Comparison of ENCODE assay signal across 8 cellular contexts in the genomic region with DNA sequence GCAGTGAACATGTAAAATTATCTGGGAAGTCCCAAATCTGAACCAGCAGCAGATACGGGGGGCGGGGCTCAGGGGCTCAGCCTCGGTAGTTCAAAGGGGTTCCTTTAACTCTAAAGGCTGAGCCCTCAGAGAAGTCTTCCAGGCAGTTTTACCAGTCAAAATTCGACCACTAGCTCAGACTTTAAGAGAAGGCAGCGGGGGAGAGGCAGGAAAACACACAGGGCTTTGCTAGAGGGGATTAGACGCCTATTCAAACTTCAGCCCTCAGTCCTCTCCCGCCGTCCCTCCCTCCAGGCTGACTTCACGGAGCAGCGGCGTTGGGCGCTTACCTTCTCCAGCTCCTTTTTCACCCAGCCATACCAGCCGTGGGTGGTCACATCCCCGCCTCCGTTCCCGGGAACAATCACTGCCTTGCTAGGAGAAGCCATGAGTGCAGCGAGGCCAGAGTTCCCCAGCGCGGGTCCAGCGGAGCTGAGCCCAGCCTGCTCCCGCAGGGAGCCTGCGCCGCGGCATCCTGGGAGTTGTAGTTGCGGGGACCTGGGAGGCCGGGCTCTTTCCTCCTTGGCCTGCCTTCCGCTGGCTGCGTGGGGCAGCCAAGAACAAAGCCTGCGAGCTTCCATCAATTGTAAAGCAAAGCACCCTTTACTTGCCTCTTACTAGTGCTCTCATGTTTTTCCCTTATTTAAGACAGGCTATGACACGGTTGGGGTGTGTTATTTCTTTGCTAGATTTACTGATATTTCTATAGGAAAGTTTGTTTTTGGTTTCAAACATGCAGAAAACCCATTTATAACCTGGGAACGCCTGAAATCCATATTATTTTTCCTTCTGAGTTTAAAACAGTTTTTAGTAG. TPM values are rescaled to one million over a fixed set of nuclear protein-coding genes. Genes with fewer than 3 reads are reported as not detected.
DNase-seq lines count a peak whose midpoint lies in the region; ATAC-seq, FAIRE-seq and TF ChIP-seq lines count a peak whose summit lies in the region.

RBBP9 (minus strand) TSS at position 486 of the 853 bp plus-strand sequence; CDS start at position 428, 58 bp downstream.

- peaks cover 2% of the 10 kb centered on the region for H3K36me3 Mint-ChIP-seq in astrocyte (ENCODE audit: low read depth, unreplicated experiment)

- no peaks in the 10 kb centered on the region for H3K9me3 ChIP-seq in astrocyte (ENCODE audit: insufficient read depth, low read depth, low read length)
- H3K9me3 ChIP-seq in hepatocyte (ENCODE audit: low read depth): no peaks in the 10 kb centered on the region
- H3K9me3 ChIP-seq in aorta (ENCODE audit: control insufficient read depth, low read length): no peaks in the 10 kb centered on the region

- H3K27me3 ChIP-seq in astrocyte (ENCODE audit: insufficient read depth, low read length) (no peaks in the 10 kb centered on the region), hepatocyte (no peaks in the 10 kb centered on the region), aorta (ENCODE audit: control insufficient read depth in 1 of 2, insufficient read depth in 2 of 2, low read length in 1 of 2) (no peaks in the 10 kb centered on the region)

- peaks cover 9% of the 10 kb centered on the region for H3K79me2 ChIP-seq in astrocyte (ENCODE audit: insufficient read depth, low read length)
- H3K79me2 ChIP-seq in hepatocyte: peaks cover 10% of the 10 kb centered on the region

- intact Hi-C loops in aorta (cut with DNase I): loop anchor here in 1 of 2 donors (1.0 kb wide), 1 partner anchor 9 kb away; no protein-coding TSS in a partner anchor

- H3K9me2 ChIP-seq in hepatocyte (replicated peaks; ENCODE audit: insufficient read depth): no peaks in the 10 kb centered on the region

- WGBS in hepatocyte (ENCODE audit: low lambda C conversion rate, missing lambda C conversion rate): 4% methylated on average over 31 of the region's 31 CpGs
- WGBS in aorta, 2 donors: 2 to 3% methylated on average over 31 of the region's 31 CpGs

- no peaks in the 10 kb centered on the region for H3K27me3 Mint-ChIP-seq in astrocyte (ENCODE audit: low read depth, unreplicated experiment)

- FAIRE-seq in astrocyte (lab: Jason Lieb, UNC): no peak

- peaks cover 3% of the 10 kb centered on the region for H3K36me3 ChIP-seq in astrocyte (ENCODE audit: insufficient read depth, low read length)
- no peaks in the 10 kb centered on the region for H3K36me3 ChIP-seq in hepatocyte (replicated peaks; ENCODE audit: insufficient read depth, low read depth)
- peaks cover 0 to 5% of the 10 kb centered on the region in 2 donors for H3K36me3 ChIP-seq in aorta (ENCODE audit: control insufficient read depth in 1 of 2, insufficient read depth in 2 of 2, low read length in 1 of 2)

- TF ChIP-seq CTCF in astrocyte (IDR thresholded peaks at IDR 0.05; ENCODE audit: insufficient read depth, low read depth, low read length): no peak
- TF ChIP-seq CTCF in hepatocyte (IDR thresholded peaks at IDR 0.05; ENCODE audit: poor library complexity): no peak

- H3K4me1 ChIP-seq in astrocyte (ENCODE audit: insufficient read depth, low read length): peaks cover 6% of the 10 kb centered on the region
- no peaks in the 10 kb centered on the region for H3K4me1 ChIP-seq in hepatocyte (ENCODE audit: insufficient read depth)
- no peaks in the 10 kb centered on the region for H3K4me1 ChIP-seq in aorta (ENCODE audit: control insufficient read depth in 1 of 2, insufficient read depth in 2 of 2, low read length in 2 of 2)

- ATAC-seq in GM18499 (IDR thresholded peaks at IDR 0.05; ENCODE audit: insufficient read depth, unreplicated experiment) (peak; percentile 88), HG02870 (IDR thresholded peaks at IDR 0.05; ENCODE audit: unreplicated experiment) (peak; percentile 98), aorta (ENCODE audit: low FRiP score) (peak; percentile 97)

- H3K4me3 ChIP-seq in astrocyte (ENCODE audit: insufficient read depth, low read depth, low read length) (peak within 1 kb of the TSS; percentile 89), hepatocyte (peak within 1 kb of the TSS; percentile 47), aorta (ENCODE audit: low read length in 2 of 2) (peak within 1 kb of the TSS; percentile 44 to 86)

- H3K4me1 Mint-ChIP-seq in astrocyte (ENCODE audit: low read depth, unreplicated experiment): no peaks in the 10 kb centered on the region

- peak within 1 kb of the TSS; percentile 88 for H3K9ac ChIP-seq in astrocyte (ENCODE audit: low read length)

- H2AFZ ChIP-seq in astrocyte (ENCODE audit: low read depth, low read length): peak within 1 kb of the TSS; percentile 95
- peak within 1 kb of the TSS; percentile 84 for H2AFZ ChIP-seq in hepatocyte

- H3K27ac ChIP-seq in astrocyte (ENCODE audit: low read depth, low read length): peak within 1 kb of the TSS; percentile 39
- peak within 1 kb of the TSS; percentile 54 for H3K27ac ChIP-seq in hepatocyte
- peak within 1 kb of the TSS in 1 of 2 donors; percentile 55 for H3K27ac ChIP-seq in aorta (ENCODE audit: low read depth in 1 of 2, low read length in 2 of 2)

- DNase-seq in NCI-H1694 (lab: John Stamatoyannopoulos, UW) (peak; percentile 63), T-helper 22 cell (ENCODE audit: low read depth) (peak; percentile 48), astrocyte (ENCODE audit: low read depth) (peak; percentile 64), hepatocyte (ENCODE audit: low spot score) (peak; percentile 90), renal cortical epithelial cell (ENCODE audit: low read depth) (peak; percentile 59), aorta (peak; percentile 93 to 96)

- H3K4me2 ChIP-seq in astrocyte (ENCODE audit: low read length): peak within 1 kb of the TSS; percentile 89
- H3K4me2 ChIP-seq in hepatocyte: peak within 1 kb of the TSS; percentile 73

- H3K9me3 Mint-ChIP-seq in astrocyte (ENCODE audit: unreplicated experiment): no peaks in the 10 kb centered on the region

- H4K20me1 ChIP-seq in astrocyte (ENCODE audit: insufficient read depth, low read length) (no peaks in the 10 kb centered on the region), hepatocyte (ENCODE audit: insufficient read depth, poor library complexity, severe bottlenecking) (no peaks in the 10 kb centered on the region)

- H3K4me3 Mint-ChIP-seq in astrocyte (ENCODE audit: unreplicated experiment): peak within 1 kb of the TSS; percentile 95

- H3K27ac Mint-ChIP-seq in astrocyte (ENCODE audit: unreplicated experiment): peak within 1 kb of the TSS; percentile 58

RNA-seq across cellular contexts. Expression of gene RBBP9, which starts in this region (rescaled TPM):
- 12.8 and 14.4 TPM in 2 replicates for total RNA-seq in astrocyte
- total RNA-seq in hepatocyte: 22.5 and 31.7 TPM in 2 replicates
- 6.6 and 8.0 TPM in 2 replicates for polyA plus RNA-seq in hepatocyte
- 18.8 and 46.2 TPM in 2 replicates for total RNA-seq in renal cortical epithelial cell
- total RNA-seq in aorta: 10 to 100 TPM; 13.6 to 17.7 TPM
- polyA plus RNA-seq in aorta: 1 to 10 TPM; 8.4 to 9.2 TPM
